ENCODE assay signal across 8 cellular contexts in the genomic region with DNA sequence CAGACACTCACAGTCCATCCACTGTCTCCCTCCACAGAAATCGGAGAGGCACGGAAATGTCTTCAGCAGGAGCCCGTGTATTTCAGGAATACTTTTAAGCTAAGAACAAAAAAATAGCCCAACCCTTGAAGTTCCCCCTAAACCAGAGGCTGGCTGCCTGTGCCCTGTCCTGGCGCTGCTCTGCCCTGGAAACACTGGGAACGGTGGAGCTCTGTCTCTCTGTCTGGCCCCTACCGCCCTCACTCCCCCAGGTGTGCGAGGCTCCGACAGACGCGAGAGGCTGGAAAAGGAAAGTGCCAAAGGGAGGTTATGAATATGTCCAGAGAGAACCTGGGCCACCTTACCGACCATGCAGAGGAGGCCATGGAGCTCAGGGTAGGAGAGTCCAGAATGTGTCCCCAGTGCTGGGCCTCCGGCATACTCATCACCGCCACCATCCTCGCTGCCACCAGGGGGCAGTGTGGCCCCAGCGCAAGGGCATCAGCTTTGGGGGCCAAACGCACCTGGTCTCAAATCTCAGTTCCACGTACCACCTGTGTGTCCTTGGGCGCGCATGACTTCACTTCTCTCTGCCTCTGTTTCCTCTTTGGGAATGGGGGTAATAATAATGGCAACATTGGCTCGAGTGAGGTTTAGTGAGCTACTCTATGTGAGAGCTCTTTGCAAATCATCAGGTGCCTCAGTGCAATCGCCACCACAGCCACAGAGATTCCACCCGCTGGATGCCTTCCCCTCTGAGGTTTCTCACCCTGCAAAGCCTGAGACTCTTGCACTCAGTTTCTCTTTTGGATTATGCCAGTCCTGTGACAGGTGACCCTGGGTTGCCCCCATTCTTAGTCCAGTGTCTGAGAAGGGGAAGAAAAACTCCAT. TPM values are rescaled to one million over a fixed set of nuclear protein-coding genes. Genes with fewer than 3 reads are reported as not detected.
DNase-seq lines count a peak whose midpoint lies in the region; ATAC-seq, FAIRE-seq and TF ChIP-seq lines count a peak whose summit lies in the region.

No MANE protein-coding gene starts in this region.

- H3K4me3 ChIP-seq in A549: no peak overlapping the region
- H3K4me3 ChIP-seq in esophagus squamous epithelium: no peak overlapping the region
- H3K4me3 ChIP-seq in neural cell (ENCODE audit: low read length): no peak overlapping the region
- no peak overlapping the region for H3K4me3 ChIP-seq in stomach

- intact Hi-C loops in esophagus squamous epithelium (cut with DNase I) (loop anchor here (5.0 kb wide), 1 partner anchor 107 kb away; no protein-coding TSS in a partner anchor), stomach (cut with DNase I; ENCODE audit: low total_unique reads) (loop anchor here (5.0 kb wide), 1 partner anchor 107 kb away; no protein-coding TSS in a partner anchor)

- CTCF ChIA-PET in A549 (lab: Yijun Ruan, JAX): interaction anchor here (0.5 to 11.5 kb wide), 52 partner anchors 10 to 579 kb away, joined by 3 to 445 read pairs (median 6); a partner anchor contains a TSS

- H3K27ac ChIP-seq in A549 (no peak overlapping the region), esophagus squamous epithelium (no peak overlapping the region), neural cell (ENCODE audit: low read length) (no peak overlapping the region), stomach (no peak overlapping the region)

- no peak overlapping the region for H3K9ac ChIP-seq in neural cell (ENCODE audit: low read length)

- peak; percentile 55 to 61 for DNase-seq in A549 (ENCODE audit: low read depth in 1 of 2, low spot score in 1 of 2)
- peak; percentile 35 to 85 for DNase-seq in NCI-H526 (lab: John Stamatoyannopoulos, UW)
- DNase-seq in activated CD8-positive, alpha-beta memory T cell treated with anti-CD3 and anti-CD28 coated beads, Interleukin-2, amount 50 U/mL, for 48 hours: peak; percentile 95
- no peak for DNase-seq in esophagus squamous epithelium (lab: John Stamatoyannopoulos, UW)
- DNase-seq in stomach: peak; percentile 75

- no peaks in the 10 kb centered on the region for H3K9me2 ChIP-seq in neural cell (ENCODE audit: insufficient read depth, low read length)

- 35% methylated on average over 20 of the region's 22 CpGs for WGBS in A549 (ENCODE audit: missing lambda C conversion rate)
- 32 to 45% methylated on average over 10 to 19 of the region's 22 CpGs for WGBS in esophagus squamous epithelium, 2 donors
- 30 to 36% (median 35%) methylated on average over 21 to 22 of the region's 22 CpGs for WGBS in stomach, 5 donors

- TF ChIP-seq POLR2A in A549 (IDR thresholded peaks at IDR 0.05; ENCODE audit: low read length) (no peak), esophagus squamous epithelium (IDR thresholded peaks at IDR 0.05) (no peak), stomach (IDR thresholded peaks at IDR 0.05) (no peak)

- peak; percentile 78 to 85 for TF ChIP-seq RAD21 in A549 (conservative IDR thresholded peaks at IDR 0.05 in 1 of 2, IDR thresholded peaks at IDR 0.05 in 1 of 2)
- peak; percentile 47 for TF ChIP-seq RAD21 in neural cell (conservative IDR thresholded peaks at IDR 0.05)

- peaks cover 11% of the 10 kb centered on the region for H3K4me1 ChIP-seq in A549
- peaks cover 0 to 25% (median 4%) of the 10 kb centered on the region in 3 donors for H3K4me1 ChIP-seq in esophagus squamous epithelium
- peaks cover 0 to 31% (median 9%) of the 10 kb centered on the region in 4 donors for H3K4me1 ChIP-seq in stomach

- no peaks in the 10 kb centered on the region for H3F3A ChIP-seq in neural cell (ENCODE audit: insufficient read depth, low read length, poor library complexity, severe bottlenecking)

- H3K4me2 ChIP-seq in A549 (no peak overlapping the region), neural cell (ENCODE audit: low read length) (no peak overlapping the region)

- ATAC-seq in A549 (peak; percentile 64 to 82; a peak in 5 of 6 replicates), HG02885 (IDR thresholded peaks at IDR 0.05; ENCODE audit: poor library complexity, unreplicated experiment) (no peak)

- H4K20me1 ChIP-seq in neural cell (ENCODE audit: insufficient read depth): no peaks in the 10 kb centered on the region

- H3K36me3 ChIP-seq in esophagus squamous epithelium: no peaks in the 10 kb centered on the region
- no peaks in the 10 kb centered on the region for H3K36me3 ChIP-seq in neural cell (ENCODE audit: insufficient read depth, low read length)
- H3K36me3 ChIP-seq in stomach: no peaks in the 10 kb centered on the region

- H3K27me3 ChIP-seq in esophagus squamous epithelium: peaks cover 0 to 28% (median 0%) of the 10 kb centered on the region in 4 donors
- no peaks in the 10 kb centered on the region for H3K27me3 ChIP-seq in neural cell (ENCODE audit: insufficient read depth, low read depth, low read length)
- peaks cover 0 to 1% (median 0%) of the 10 kb centered on the region in 3 donors for H3K27me3 ChIP-seq in stomach

- no peak overlapping the region for H2AFZ ChIP-seq in neural cell (ENCODE audit: low read depth, low read length)

- no peak for FAIRE-seq in A549 (lab: Jason Lieb, UNC)

- TF ChIP-seq EP300 in A549 (IDR thresholded peaks at IDR 0.05): no peak
- no peak for TF ChIP-seq EP300 in neural cell (conservative IDR thresholded peaks at IDR 0.05; ENCODE audit: poor library complexity, severe bottlenecking)
- no peak for TF ChIP-seq EP300 in stomach (IDR thresholded peaks at IDR 0.05)

- no peaks in the 10 kb centered on the region for H3K79me2 ChIP-seq in neural cell (replicated peaks; ENCODE audit: insufficient read depth, low read length)

- H3K9me3 ChIP-seq in A549 (no peaks in the 10 kb centered on the region), esophagus squamous epithelium (no peaks in the 10 kb centered on the region), neural cell (ENCODE audit: low read length) (no peaks in the 10 kb centered on the region), stomach (no peaks in the 10 kb centered on the region)

- TF ChIP-seq CTCF in A549 (IDR thresholded peaks at IDR 0.05): peak; percentile 92
- peak; percentile 97 for TF ChIP-seq CTCF in GM12874 (IDR thresholded peaks at IDR 0.05; ENCODE audit: insufficient read depth, low read depth, low read length)
- peak; percentile 78 to 94 (median 82) for TF ChIP-seq CTCF in esophagus squamous epithelium (IDR thresholded peaks at IDR 0.05)
- peak; percentile 53 for TF ChIP-seq CTCF in neural cell (IDR thresholded peaks at IDR 0.05; ENCODE audit: poor library complexity, severe bottlenecking)
- TF ChIP-seq CTCF in stomach (IDR thresholded peaks at IDR 0.05): peak in 5 of 7 experiments; percentile 67 to 91 (median 86)

- POLR2A ChIA-PET in A549 (lab: Yijun Ruan, JAX): interaction anchor here (0.7 to 1.1 kb wide), 2 partner anchors 104 to 115 kb away, joined by 3 to 6 read pairs; no protein-coding TSS in a partner anchor

TF ChIP-seq in A549, 52 proteins besides CTCF, POLR2A, EP300 and RAD21:
- TF ChIP-seq HEYL (CRISPR knock-in tag; IDR thresholded peaks at IDR 0.05) (no peak), SMC3 (IDR thresholded peaks at IDR 0.05) (peak; percentile 87)

TF ChIP-seq in neural cell, 6 proteins besides CTCF, POLR2A, EP300 and RAD21:
- TF ChIP-seq, protein P1, sequence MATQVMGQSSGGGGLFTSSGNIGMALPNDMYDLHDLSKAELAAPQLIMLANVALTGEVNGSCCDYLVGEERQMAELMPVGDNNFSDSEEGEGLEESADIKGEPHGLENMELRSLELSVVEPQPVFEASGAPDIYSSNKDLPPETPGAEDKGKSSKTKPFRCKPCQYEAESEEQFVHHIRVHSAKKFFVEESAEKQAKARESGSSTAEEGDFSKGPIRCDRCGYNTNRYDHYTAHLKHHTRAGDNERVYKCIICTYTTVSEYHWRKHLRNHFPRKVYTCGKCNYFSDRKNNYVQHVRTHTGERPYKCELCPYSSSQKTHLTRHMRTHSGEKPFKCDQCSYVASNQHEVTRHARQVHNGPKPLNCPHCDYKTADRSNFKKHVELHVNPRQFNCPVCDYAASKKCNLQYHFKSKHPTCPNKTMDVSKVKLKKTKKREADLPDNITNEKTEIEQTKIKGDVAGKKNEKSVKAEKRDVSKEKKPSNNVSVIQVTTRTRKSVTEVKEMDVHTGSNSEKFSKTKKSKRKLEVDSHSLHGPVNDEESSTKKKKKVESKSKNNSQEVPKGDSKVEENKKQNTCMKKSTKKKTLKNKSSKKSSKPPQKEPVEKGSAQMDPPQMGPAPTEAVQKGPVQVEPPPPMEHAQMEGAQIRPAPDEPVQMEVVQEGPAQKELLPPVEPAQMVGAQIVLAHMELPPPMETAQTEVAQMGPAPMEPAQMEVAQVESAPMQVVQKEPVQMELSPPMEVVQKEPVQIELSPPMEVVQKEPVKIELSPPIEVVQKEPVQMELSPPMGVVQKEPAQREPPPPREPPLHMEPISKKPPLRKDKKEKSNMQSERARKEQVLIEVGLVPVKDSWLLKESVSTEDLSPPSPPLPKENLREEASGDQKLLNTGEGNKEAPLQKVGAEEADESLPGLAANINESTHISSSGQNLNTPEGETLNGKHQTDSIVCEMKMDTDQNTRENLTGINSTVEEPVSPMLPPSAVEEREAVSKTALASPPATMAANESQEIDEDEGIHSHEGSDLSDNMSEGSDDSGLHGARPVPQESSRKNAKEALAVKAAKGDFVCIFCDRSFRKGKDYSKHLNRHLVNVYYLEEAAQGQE (IDR thresholded peaks at IDR 0.05; ENCODE audit: borderline replicate concordance): no peak
- TF ChIP-seq SMC3 (conservative IDR thresholded peaks at IDR 0.05; ENCODE audit: poor library complexity) (peak; percentile 62), MXI1 (conservative IDR thresholded peaks at IDR 0.05; ENCODE audit: poor library complexity, severe bottlenecking) (no peak)

RNA-seq across cellular contexts. Expression of a gene that starts 10.4 kb away (rescaled TPM):
- 4.6 and 4.9 TPM in 2 replicates for polyA plus RNA-seq in A549 (2011; rRNA removed)
- 3.3 and 5.5 TPM in 2 replicates for polyA plus RNA-seq in A549 (2012; cell fraction: cytosol; rRNA removed)
- polyA plus RNA-seq in A549 (2012; cell fraction: nucleus; rRNA removed): 10.9 and 15.2 TPM in 2 replicates
- polyA plus RNA-seq in A549 (2017; fragmentation: RNase III; extraction: RNeasy Plus Mini Kit Qiagen cat#74134 plus additional on column Dnase treatment): 4.5 to 6.9 TPM (median 5.2 TPM) in 3 replicates
- 4.3 and 9.0 TPM in 2 replicates for polyA minus RNA-seq in A549 (2011; rRNA and poly(A)+ RNA removed)
- 10 to 100 TPM in 3 of 4 donors, 1 to 10 TPM in 1; 3.6 to 35.7 (median 16.1) TPM for total RNA-seq in esophagus squamous epithelium
- not detected in 2 replicates for polyA plus RNA-seq in neural cell
- not detected in 2 replicates for polyA minus RNA-seq in neural cell
- total RNA-seq in stomach: 10 to 100 TPM in 4 of 5 donors, 1 to 10 TPM in 1; 9.4 to 68.2 (median 29.8) TPM
- polyA plus RNA-seq in stomach: 1 to 10 TPM; 3.3 to 5.2 (median 5.0) TPM

RNA-seq across cellular contexts. Expression of a gene that starts 43.8 kb away (rescaled TPM):
- polyA plus RNA-seq in A549 (2011; rRNA removed): 0.01 TPM in 1 of 2 replicates, not detected in the other
- polyA plus RNA-seq in A549 (2012; cell fraction: cytosol; rRNA removed): 0.03 TPM in 1 of 2 replicates, not detected in the other
- 0.04 and 0.07 TPM in 2 replicates for polyA plus RNA-seq in A549 (2012; cell fraction: nucleus; rRNA removed)
- polyA plus RNA-seq in A549 (2017; fragmentation: RNase III; extraction: RNeasy Plus Mini Kit Qiagen cat#74134 plus additional on column Dnase treatment): not detected in 3 replicates
- polyA minus RNA-seq in A549 (2011; rRNA and poly(A)+ RNA removed): not detected in 2 replicates
- not detected for total RNA-seq in esophagus squamous epithelium
- polyA plus RNA-seq in neural cell: not detected in 2 replicates
- not detected in 2 replicates for polyA minus RNA-seq in neural cell
- not detected for total RNA-seq in stomach
- polyA plus RNA-seq in stomach: not detected
